In genomic region chr2:27041708-27042107, GRCh38 we compare ENCODE assay signal across 13 cellular contexts. TPM values are rescaled to one million over a fixed set of nuclear protein-coding genes. Genes with fewer than 3 reads are reported as not detected.
A peak's percentile ranks its signal among the peaks of the same experiment; 100 is the strongest.
DNase-seq lines count a peak whose midpoint lies in the region; ATAC-seq, FAIRE-seq and TF ChIP-seq lines count a peak whose summit lies in the region.
"Had no signal": no experiment of that assay in that cellular context is flagged by ENCODE, and none has a peak within 500 bp of the region (broad histone marks: within the 10 kb centered on the region; RNA-seq: fewer than 3 reads in every experiment).

No MANE protein-coding gene starts in this region.

- WGBS in gastroesophageal sphincter (ENCODE audit: low coverage in 1 of 2), 2 donors: 16 to 23% methylated on average over 2 to 3 of the region's 5 CpGs

- no peak for TF ChIP-seq CTCF in gastroesophageal sphincter (IDR thresholded peaks at IDR 0.05)

- H3K27ac ChIP-seq in BLaER1 treated with 17β-estradiol and CSF1 and Interleukin-3, amounts not matched to agents 10 nM and 100 nM: peak overlapping the region in 6 of 11 experiments; percentile 17 to 40 (median 34); a peak in 8 of 22 replicates
- peak overlapping the region in 2 of 4 donors; percentile 9 to 43 for H3K27ac ChIP-seq in gastroesophageal sphincter
- H3K27ac ChIP-seq: C4-2B, pancreas had no signal

- H3K27me3 ChIP-seq in BLaER1 treated with 17β-estradiol and CSF1 and Interleukin-3, amounts not matched to agents 10 nM and 100 nM: no peaks in the 10 kb centered on the region
- H3K27me3 ChIP-seq in gastroesophageal sphincter: no peaks in the 10 kb centered on the region
- H3K27me3 ChIP-seq: MG63, pancreas had no signal

- H3K4me1 ChIP-seq in BLaER1 treated with 17β-estradiol and CSF1 and Interleukin-3, amounts not matched to agents 10 nM and 100 nM: peaks cover 26 to 41% (median 34%) of the 10 kb centered on the region in 10 experiments
- H3K4me1 ChIP-seq in gastroesophageal sphincter: peaks cover 0 to 10% (median 0%) of the 10 kb centered on the region in 3 donors
- H3K4me1 ChIP-seq: pancreas had no signal

- H3K36me3 ChIP-seq in BLaER1 treated with 17β-estradiol and CSF1 and Interleukin-3, amounts not matched to agents 10 nM and 100 nM: peaks cover 49 to 67% (median 61%) of the 10 kb centered on the region in 11 experiments
- H3K36me3 ChIP-seq in gastroesophageal sphincter: peaks cover 0 to 51% of the 10 kb centered on the region in 2 donors

- H3K4me2 ChIP-seq in BLaER1 treated with 17β-estradiol and CSF1 and Interleukin-3, amounts not matched to agents 10 nM and 100 nM: peak overlapping the region; percentile 38 to 70 (median 54)

- peak overlapping the region in 4 of 11 experiments; percentile 7 to 18 (median 12); a peak in 5 of 22 replicates for H3K9ac ChIP-seq in BLaER1 treated with 17β-estradiol and CSF1 and Interleukin-3, amounts not matched to agents 10 nM and 100 nM

- DNase-seq in M059J (ENCODE audit: low read depth): peak; percentile 30
- peak; percentile 62 for DNase-seq in myocyte (ENCODE audit: low read depth)
- DNase-seq in GM19239 (ENCODE audit: insufficient read length, low spot score): no peak
- no peak for DNase-seq in COLO829 (ENCODE audit: low spot score)
- DNase-seq: activated CD8-positive, alpha-beta memory T cell treated with anti-CD3 and anti-CD28 coated beads, Interleukin-2, amount 10 ng/mL, durations not matched to agents 7 days and 5 days; MG63 had no signal

- peaks cover 0 to 61% (median 10%) of the 10 kb centered on the region in 11 experiments; a peak in 12 of 22 replicates for H4K20me1 ChIP-seq in BLaER1 treated with 17β-estradiol and CSF1 and Interleukin-3, amounts not matched to agents 10 nM and 100 nM

- H3K4me3 ChIP-seq in BLaER1 treated with 17β-estradiol and CSF1 and Interleukin-3, amounts not matched to agents 10 nM and 100 nM: no peak overlapping the region
- H3K4me3 ChIP-seq in gastroesophageal sphincter: no peak overlapping the region
- H3K4me3 ChIP-seq: MG63, pancreas had no signal

- no peaks in the 10 kb centered on the region for H3K9me3 ChIP-seq in BLaER1 treated with 17β-estradiol and CSF1 and Interleukin-3, amounts not matched to agents 10 nM and 100 nM (replicated peaks in 1 of 11)
- no peaks in the 10 kb centered on the region for H3K9me3 ChIP-seq in gastroesophageal sphincter
- H3K9me3 ChIP-seq: MG63, pancreas had no signal

- FAIRE-seq in GM19239 (lab: Jason Lieb, UNC): no peak
- FAIRE-seq: pancreas had no signal

- ATAC-seq in GM21360 (IDR thresholded peaks at IDR 0.05; ENCODE audit: unreplicated experiment): peak; percentile 11
- ATAC-seq in HG03520 (IDR thresholded peaks at IDR 0.05; ENCODE audit: unreplicated experiment): no peak
- ATAC-seq in gastroesophageal sphincter: no peak
- ATAC-seq: activated CD8-positive, alpha-beta memory T cell treated with anti-CD3 and anti-CD28 coated beads, Interleukin-2, amount 10 ng/mL, durations not matched to agents 7 days and 5 days; SK-N-SH treated with all-trans-retinoic acid at 6 μM for 48 hours had no signal

- no peak for TF ChIP-seq EP300 in gastroesophageal sphincter (IDR thresholded peaks at IDR 0.05)

- no peak for TF ChIP-seq POLR2A in gastroesophageal sphincter (IDR thresholded peaks at IDR 0.05)

RNA-seq across cellular contexts. Expression of gene TMEM214, which starts 8.9 kb away (rescaled TPM):
- 88.6 and 98.5 TPM in 2 replicates for total RNA-seq in M059J (2014; rRNA removed; shearing (Covaris generic))
- total RNA-seq in myocyte: 78.4 and 103 TPM in 2 replicates
- polyA plus RNA-seq in myocyte (2012): 126 TPM
- total RNA-seq in gastroesophageal sphincter: 10 to 100 TPM; 16.7 to 39.4 (median 30.3) TPM

RNA-seq across cellular contexts. Expression of gene AGBL5, which starts 9.8 kb away (rescaled TPM):
- 25.8 and 26.0 TPM in 2 replicates for total RNA-seq in M059J (2014; rRNA removed; shearing (Covaris generic))
- total RNA-seq in myocyte (17.8 and 25.9 TPM in 2 replicates), gastroesophageal sphincter (10 to 100 TPM; 16.2 to 31.7 (median 23.0) TPM)
- 41.3 TPM for polyA plus RNA-seq in myocyte (2012)

RNA-seq across cellular contexts. Expression of gene OST4, which starts 29.7 kb away (rescaled TPM):
- total RNA-seq in M059J (2014; rRNA removed; shearing (Covaris generic)): 247 and 491 TPM in 2 replicates
- 278 and 316 TPM in 2 replicates for total RNA-seq in myocyte
- polyA plus RNA-seq in myocyte (2012): 975 TPM
- total RNA-seq in gastroesophageal sphincter: 100 to 1,000 TPM; 201 to 353 (median 221) TPM

RNA-seq across cellular contexts. Expression of gene EMILIN1, which starts 36.7 kb away (rescaled TPM):
- total RNA-seq in M059J (2014; rRNA removed; shearing (Covaris generic)): 0.17 TPM in 1 of 2 replicates, not detected in the other
- total RNA-seq in myocyte: 4.3 and 6.8 TPM in 2 replicates
- polyA plus RNA-seq in myocyte (2012): 8.5 TPM
- 100 to 1,000 TPM in 3 of 4 donors, 10 to 100 TPM in 1; 94.1 to 257 (median 174) TPM for total RNA-seq in gastroesophageal sphincter

RNA-seq across cellular contexts. Expression of gene KHK, which starts 44.9 kb away (rescaled TPM):
- 0.34 and 0.37 TPM in 2 replicates for total RNA-seq in M059J (2014; rRNA removed; shearing (Covaris generic))
- 0.21 and 0.24 TPM in 2 replicates for total RNA-seq in myocyte
- 0.91 TPM for polyA plus RNA-seq in myocyte (2012)
- 1 to 10 TPM; 1.2 to 6.1 (median 1.9) TPM for total RNA-seq in gastroesophageal sphincter

Comparison
In these comparisons a context has a peak if more than half of its experiments do, and no peak if none do; other contexts are left out.
1. DNase-seq: peak in M059J (single experiment) and myocyte (single experiment); none in GM19239 (single experiment) and COLO829 (single experiment).